ENCODE assay signal across 23 cellular contexts in the genomic region with DNA sequence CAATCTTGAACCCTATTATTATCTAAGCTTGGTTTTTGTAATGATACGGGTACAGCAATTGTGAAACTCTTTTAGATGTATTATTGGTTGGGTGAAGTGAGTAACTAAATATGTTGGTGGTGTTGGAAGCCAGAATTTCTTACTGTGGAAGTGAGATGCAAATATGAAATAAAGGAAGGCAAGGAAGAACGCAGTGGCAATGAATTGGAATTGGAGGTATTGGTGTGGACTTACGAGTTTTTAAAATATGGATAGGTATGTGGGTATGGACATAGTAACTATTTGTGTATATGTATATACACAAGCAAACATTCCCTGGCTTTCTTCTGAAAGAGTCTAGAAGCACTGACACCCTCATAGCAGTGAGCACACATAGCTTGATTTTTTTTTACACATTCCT.
DNase-seq lines count a peak whose midpoint lies in the region; ATAC-seq and TF ChIP-seq lines count a peak whose summit lies in the region.
"Had no signal": no experiment of that assay in that cellular context is flagged by ENCODE, and none has a peak within 500 bp of the region (broad histone marks: within the 10 kb centered on the region; RNA-seq: fewer than 3 reads in every experiment).

No MANE protein-coding gene starts in this region.

- no peaks in the 10 kb centered on the region for H3K27me3 Mint-ChIP-seq in activated CD4-positive, alpha-beta T cell treated with anti-CD3 and anti-CD28 coated beads for 36 hours
- no peaks in the 10 kb centered on the region for H3K27me3 Mint-ChIP-seq in activated naive CD4-positive, alpha-beta T cell treated with anti-CD3 and anti-CD28 coated beads, Interleukin-2, amount 10 ng/mL, durations not matched to agents 7 days and 5 days
- no peaks in the 10 kb centered on the region for H3K27me3 Mint-ChIP-seq in naive thymus-derived CD4-positive, alpha-beta T cell
- H3K27me3 Mint-ChIP-seq: CD4-positive, alpha-beta memory T cell had no signal

- ATAC-seq in activated CD4-positive, alpha-beta T cell treated with anti-CD3 and anti-CD28 coated beads for 36 hours = no peak
- no peak for ATAC-seq in naive thymus-derived CD4-positive, alpha-beta T cell
- no peak for ATAC-seq in HG03354 (IDR thresholded peaks at IDR 0.05; ENCODE audit: poor library complexity, severe bottlenecking, unreplicated experiment)
- ATAC-seq: A549 had no signal

- peaks cover 24% of the 10 kb centered on the region for H3K4me1 Mint-ChIP-seq in activated CD4-positive, alpha-beta T cell treated with anti-CD3 and anti-CD28 coated beads for 36 hours
- H3K4me1 Mint-ChIP-seq in activated naive CD4-positive, alpha-beta T cell treated with anti-CD3 and anti-CD28 coated beads, Interleukin-2, amount 10 ng/mL, durations not matched to agents 7 days and 5 days = peaks cover 5% of the 10 kb centered on the region
- H3K4me1 Mint-ChIP-seq in naive thymus-derived CD4-positive, alpha-beta T cell = peaks cover 0 to 18% (median 3%) of the 10 kb centered on the region in 7 donors
- H3K4me1 Mint-ChIP-seq: CD14-positive monocyte had no signal

- no peaks in the 10 kb centered on the region for H3K27me3 ChIP-seq in naive thymus-derived CD4-positive, alpha-beta T cell (ENCODE audit: control insufficient read depth in 2 of 2, insufficient read depth in 2 of 2, low read length in 2 of 2)
- H3K27me3 ChIP-seq: BE2C; BLaER1 treated with 17β-estradiol and CSF1 and Interleukin-3, amounts not matched to agents 10 nM and 100 nM had no signal

- no peaks in the 10 kb centered on the region for H3K4me1 ChIP-seq in naive thymus-derived CD4-positive, alpha-beta T cell (ENCODE audit: control insufficient read depth in 2 of 2, insufficient read depth in 2 of 2, low read length in 2 of 2)
- H3K4me1 ChIP-seq: A549; BE2C; BLaER1 treated with 17β-estradiol and CSF1 and Interleukin-3, amounts not matched to agents 10 nM and 100 nM had no signal

- H3K36me3 ChIP-seq in naive thymus-derived CD4-positive, alpha-beta T cell (ENCODE audit: control insufficient read depth in 2 of 3, insufficient read depth in 3 of 3, low read length in 3 of 3) = peaks cover 9 to 70% (median 29%) of the 10 kb centered on the region in 3 experiments
- H3K36me3 ChIP-seq: BE2C had no signal

- no peak for DNase-seq in activated CD4-positive, alpha-beta T cell treated with anti-CD3 and anti-CD28 coated beads for 36 hours
- DNase-seq in activated CD4-positive, alpha-beta T cell treated with anti-CD3 and anti-CD28 coated beads for 48 hours = no peak
- DNase-seq in activated naive CD4-positive, alpha-beta T cell treated with anti-CD3 and anti-CD28 coated beads, Interleukin-2, amount 10 ng/mL, durations not matched to agents 7 days and 5 days = no peak
- DNase-seq in activated naive CD4-positive, alpha-beta T cell (lab: John Stamatoyannopoulos, UW) = no peak
- DNase-seq in naive thymus-derived CD4-positive, alpha-beta T cell = no peak
- no peak for DNase-seq in lower leg skin (ENCODE audit: low spot score in 2 of 2)
- DNase-seq: 8988T; ACHN; AML-193; BE2C; Calu3; CD4-positive, alpha-beta memory T cell; COR-L47; DMS53; DMS79 treated with DMSO at 0.1 percent for 48 hours; GF-D8; GOT3; HFFc6 had no signal

- H3K9me3 ChIP-seq in naive thymus-derived CD4-positive, alpha-beta T cell (ENCODE audit: control insufficient read depth in 2 of 3, low read length in 3 of 3) = no peaks in the 10 kb centered on the region
- H3K9me3 ChIP-seq: A549; BE2C; BLaER1 treated with 17β-estradiol and CSF1 and Interleukin-3, amounts not matched to agents 10 nM and 100 nM; HAP-1 had no signal

- no peak overlapping the region for H3K4me3 ChIP-seq in naive thymus-derived CD4-positive, alpha-beta T cell (ENCODE audit: low read length)
- no peak overlapping the region for H3K4me3 ChIP-seq in lower leg skin (ENCODE audit: low read depth, poor library complexity, severe bottlenecking)
- H3K4me3 ChIP-seq: A549; BLaER1 treated with 17β-estradiol and CSF1 and Interleukin-3, amounts not matched to agents 10 nM and 100 nM; HAP-1 had no signal

- no peak for TF ChIP-seq CTCF in lower leg skin (IDR thresholded peaks at IDR 0.05)

- intact Hi-C loops in activated CD4-positive, alpha-beta T cell treated with anti-CD3 and anti-CD28 coated beads for 36 hours (cut with DNase I, micrococcal nuclease) = loop anchor here in 1 of 2 experiments (5.0 to 10.0 kb wide), 2 partner anchors 103 to 156 kb away; a partner anchor contains a TSS
- intact Hi-C loops in naive thymus-derived CD4-positive, alpha-beta T cell (cut with micrococcal nuclease) = loop anchor here in 1 of 2 donors (10.0 kb wide), 1 partner anchor 717 kb away; a partner anchor contains a TSS
- intact Hi-C loops in lower leg skin (cut with DNase I; ENCODE audit: low total_unique reads) = no loop called here

- H3K36me3 Mint-ChIP-seq in activated CD4-positive, alpha-beta T cell treated with anti-CD3 and anti-CD28 coated beads for 36 hours (ENCODE audit: low read depth) = peaks cover 56% of the 10 kb centered on the region
- H3K36me3 Mint-ChIP-seq in activated naive CD4-positive, alpha-beta T cell treated with anti-CD3 and anti-CD28 coated beads, Interleukin-2, amount 10 ng/mL, durations not matched to agents 7 days and 5 days = peaks cover 55% of the 10 kb centered on the region
- peaks cover 20 to 60% (median 51%) of the 10 kb centered on the region in 5 donors for H3K36me3 Mint-ChIP-seq in naive thymus-derived CD4-positive, alpha-beta T cell

- CTCF ChIA-PET in activated CD4-positive, alpha-beta T cell treated with anti-CD3 and anti-CD28 coated beads for 36 hours (lab: Charles Lee) = no interaction called here
- CTCF ChIA-PET in activated naive CD4-positive, alpha-beta T cell treated with anti-CD3 and anti-CD28 coated beads, Interleukin-2, amount 10 ng/mL, durations not matched to agents 7 days and 5 days (lab: Charles Lee) = no interaction called here
- CTCF ChIA-PET in naive thymus-derived CD4-positive, alpha-beta T cell (lab: Charles Lee) = no interaction called here

- 92 to 94% methylated on average over 3 of the region's 3 CpGs for WGBS in lower leg skin, 2 donors

- H3K27ac Mint-ChIP-seq in activated CD4-positive, alpha-beta T cell treated with anti-CD3 and anti-CD28 coated beads for 36 hours = peak overlapping the region; percentile 19
- H3K27ac Mint-ChIP-seq in activated naive CD4-positive, alpha-beta T cell treated with anti-CD3 and anti-CD28 coated beads, Interleukin-2, amount 10 ng/mL, durations not matched to agents 7 days and 5 days = peak overlapping the region; percentile 5
- H3K27ac Mint-ChIP-seq in naive thymus-derived CD4-positive, alpha-beta T cell = peak overlapping the region in 6 of 9 donors; percentile 11 to 70 (median 37)
- H3K27ac Mint-ChIP-seq: CD4-positive, alpha-beta memory T cell; HFFc6 had no signal

- POLR2A ChIA-PET in activated CD4-positive, alpha-beta T cell treated with anti-CD3 and anti-CD28 coated beads for 36 hours (lab: Charles Lee) = no interaction called here
- POLR2A ChIA-PET in naive thymus-derived CD4-positive, alpha-beta T cell (lab: Charles Lee) = no interaction called here

- H3K9me3 Mint-ChIP-seq in activated CD4-positive, alpha-beta T cell treated with anti-CD3 and anti-CD28 coated beads for 36 hours (ENCODE audit: low read depth) = no peaks in the 10 kb centered on the region
- no peaks in the 10 kb centered on the region for H3K9me3 Mint-ChIP-seq in activated naive CD4-positive, alpha-beta T cell treated with anti-CD3 and anti-CD28 coated beads, Interleukin-2, amount 10 ng/mL, durations not matched to agents 7 days and 5 days
- peaks cover 0 to 2% (median 0%) of the 10 kb centered on the region in 11 donors for H3K9me3 Mint-ChIP-seq in naive thymus-derived CD4-positive, alpha-beta T cell
- H3K9me3 Mint-ChIP-seq: CD14-positive monocyte, HFFc6 had no signal

- H3K27ac ChIP-seq in naive thymus-derived CD4-positive, alpha-beta T cell (ENCODE audit: low read depth, low read length) = no peak overlapping the region
- H3K27ac ChIP-seq: A549; BLaER1 treated with 17β-estradiol and CSF1 and Interleukin-3, amounts not matched to agents 10 nM and 100 nM had no signal

- H3K4me3 Mint-ChIP-seq in activated CD4-positive, alpha-beta T cell treated with anti-CD3 and anti-CD28 coated beads for 36 hours = no peak overlapping the region
- no peak overlapping the region for H3K4me3 Mint-ChIP-seq in activated naive CD4-positive, alpha-beta T cell treated with anti-CD3 and anti-CD28 coated beads, Interleukin-2, amount 10 ng/mL, durations not matched to agents 7 days and 5 days
- H3K4me3 Mint-ChIP-seq in naive thymus-derived CD4-positive, alpha-beta T cell = no peak overlapping the region
- H3K4me3 Mint-ChIP-seq: CD14-positive monocyte; CD4-positive, alpha-beta memory T cell; HFFc6 had no signal

- no peak for TF ChIP-seq POLR2A in lower leg skin (IDR thresholded peaks at IDR 0.05)
